18 cellular contexts compared by ENCODE assay signal in genomic region chr6:161744211-161745067, GRCh38.
DNase-seq lines count a peak whose midpoint lies in the region; FAIRE-seq and TF ChIP-seq lines count a peak whose summit lies in the region.
"Had no signal": no experiment of that assay in that cellular context is flagged by ENCODE, and none has a peak within 500 bp of the region (broad histone marks: within the 10 kb centered on the region; RNA-seq: fewer than 3 reads in every experiment).

No MANE protein-coding gene starts in this region.

- intact Hi-C loops in endothelial cell of umbilical vein (cut with micrococcal nuclease): loop anchor here (1.0 to 10.0 kb wide), 3 partner anchors 327 to 980 kb away; partner anchors contain the start of genes PACRG and PRKN
- intact Hi-C loops in spleen (cut with DNase I; ENCODE audit: low total_unique reads): no loop called here

- POLR2A ChIA-PET in endothelial cell of umbilical vein (lab: Charles Lee): no interaction called here

- H3K4me2 ChIP-seq in endothelial cell of umbilical vein (ENCODE audit: insufficient read depth, low read length): no peak overlapping the region
- H3K4me2 ChIP-seq: BLaER1 treated with 17β-estradiol and CSF1 and Interleukin-3, amounts not matched to agents 10 nM and 100 nM had no signal

- TF ChIP-seq POLR2A in endothelial cell of umbilical vein (IDR thresholded peaks at IDR 0.05; ENCODE audit: low read depth, low read length) (no peak), spleen (IDR thresholded peaks at IDR 0.05) (no peak)

- DNase-seq in NCI-H748 (lab: John Stamatoyannopoulos, UW; ENCODE audit: unreplicated experiment) (peak; percentile 8), NCI-H748 treated with DMSO at 0.1 percent for 48 hours (lab: John Stamatoyannopoulos, UW) (no peak), adipocyte (ENCODE audit: low read depth) (peak; percentile 2), endothelial cell of umbilical vein (ENCODE audit: low read depth, low spot score) (peak; percentile 38), smooth muscle cell of the brain vasculature (ENCODE audit: low read depth, low spot score) (peak; percentile 75), AML-193 (lab: John Stamatoyannopoulos, UW) (no peak), spleen (no peak), mesenteric fat pad (ENCODE audit: low spot score) (no peak)
- DNase-seq: DMS 273 treated with DMSO at 0.1 percent for 48 hours, EL, HFFc6, KG1, NCI-H1105 treated with DMSO at 0.1 percent for 48 hours, NCI-H2029, NCI-H2171 treated with DMSO at 0.1 percent for 48 hours, NCI-H510A had no signal

- H3K27ac ChIP-seq in endothelial cell of umbilical vein (ENCODE audit: insufficient read depth, low read depth, low read length): no peak overlapping the region
- no peak overlapping the region for H3K27ac ChIP-seq in spleen
- H3K27ac ChIP-seq: 22Rv1; BLaER1 treated with 17β-estradiol and CSF1 and Interleukin-3, amounts not matched to agents 10 nM and 100 nM had no signal

- H3K36me3 ChIP-seq in adipocyte (ENCODE audit: control insufficient read depth, insufficient read depth, low read length, severe bottlenecking): no peaks in the 10 kb centered on the region
- no peaks in the 10 kb centered on the region for H3K36me3 ChIP-seq in endothelial cell of umbilical vein (ENCODE audit: control insufficient read depth in 2 of 2, extremely low read depth in 1 of 2, insufficient read depth in 2 of 2, low read length in 2 of 2)
- H3K36me3 ChIP-seq in spleen: no peaks in the 10 kb centered on the region
- H3K36me3 ChIP-seq: BLaER1 treated with 17β-estradiol and CSF1 and Interleukin-3, amounts not matched to agents 10 nM and 100 nM had no signal

- WGBS in spleen, 5 donors: 75 to 85% (median 84%) methylated on average over 14 of the region's 14 CpGs

- H2AFZ ChIP-seq in endothelial cell of umbilical vein (ENCODE audit: low read depth, low read length): no peak overlapping the region

- FAIRE-seq in endothelial cell of umbilical vein (lab: Jason Lieb, UNC): no peak

- CTCF ChIA-PET in endothelial cell of umbilical vein (lab: Charles Lee): no interaction called here

- H4K20me1 ChIP-seq in endothelial cell of umbilical vein (replicated peaks; ENCODE audit: control insufficient read depth, extremely low read depth, insufficient read depth, low read length): no peaks in the 10 kb centered on the region
- H4K20me1 ChIP-seq: BLaER1 treated with 17β-estradiol and CSF1 and Interleukin-3, amounts not matched to agents 10 nM and 100 nM had no signal

- H3K4me3 ChIP-seq in adipocyte (ENCODE audit: low read length): no peak overlapping the region
- no peak overlapping the region for H3K4me3 ChIP-seq in endothelial cell of umbilical vein (replicated peaks in 1 of 3; ENCODE audit: insufficient read depth in 1 of 3, low read depth in 1 of 3, low read length in 3 of 3)
- H3K4me3 ChIP-seq in spleen: no peak overlapping the region
- H3K4me3 ChIP-seq: BLaER1 treated with 17β-estradiol and CSF1 and Interleukin-3, amounts not matched to agents 10 nM and 100 nM had no signal

- TF ChIP-seq CTCF in endothelial cell of umbilical vein (IDR thresholded peaks at IDR 0.05; ENCODE audit: extremely low read depth in 1 of 2, insufficient read depth in 1 of 2, low read depth in 1 of 2, low read length in 2 of 2): no peak
- no peak for TF ChIP-seq CTCF in spleen (IDR thresholded peaks at IDR 0.05 in 8 of 11, conservative IDR thresholded peaks at IDR 0.05 in 3 of 11)

- no TSS peak for BruUV-seq in endothelial cell of umbilical vein (replicated peaks; lab: Mats Ljungman, UMichigan)

- H3K79me2 ChIP-seq in endothelial cell of umbilical vein (ENCODE audit: control insufficient read depth, insufficient read depth, low read length): no peaks in the 10 kb centered on the region

- H3K9me1 ChIP-seq in endothelial cell of umbilical vein (replicated peaks; ENCODE audit: control insufficient read depth, extremely low read depth, insufficient read depth, low read length): no peaks in the 10 kb centered on the region

- dilution Hi-C loops in endothelial cell of umbilical vein (cut with MboI; ENCODE audit: extremely low pct_ligation_motif_present, low sequenced_read_pairs): no loop called here

- no peak overlapping the region for H3K9ac ChIP-seq in adipocyte (ENCODE audit: low read length)
- H3K9ac ChIP-seq in endothelial cell of umbilical vein (replicated peaks; ENCODE audit: extremely low read depth, insufficient read depth, low read length): no peak overlapping the region
- H3K9ac ChIP-seq: BLaER1 treated with 17β-estradiol and CSF1 and Interleukin-3, amounts not matched to agents 10 nM and 100 nM had no signal

- H3K9me3 ChIP-seq in adipocyte (ENCODE audit: control insufficient read depth, low read length) (no peaks in the 10 kb centered on the region), endothelial cell of umbilical vein (replicated peaks; ENCODE audit: control insufficient read depth, insufficient read depth, low read length) (no peaks in the 10 kb centered on the region), spleen (no peaks in the 10 kb centered on the region)

- H3K4me1 ChIP-seq in adipocyte (ENCODE audit: control insufficient read depth, insufficient read depth, low read length) (no peaks in the 10 kb centered on the region), endothelial cell of umbilical vein (ENCODE audit: control insufficient read depth, extremely low read depth, insufficient read depth, low read length) (no peaks in the 10 kb centered on the region), spleen (no peaks in the 10 kb centered on the region)
- H3K4me1 ChIP-seq: BLaER1 treated with 17β-estradiol and CSF1 and Interleukin-3, amounts not matched to agents 10 nM and 100 nM had no signal

- H3K27me3 ChIP-seq in adipocyte (replicated peaks; ENCODE audit: control insufficient read depth, insufficient read depth, low read length): no peaks in the 10 kb centered on the region
- H3K27me3 ChIP-seq in endothelial cell of umbilical vein (ENCODE audit: control insufficient read depth in 2 of 2, insufficient read depth in 2 of 2, low read length in 2 of 2): no peaks in the 10 kb centered on the region
- no peaks in the 10 kb centered on the region for H3K27me3 ChIP-seq in spleen (replicated peaks in 1 of 7)
- H3K27me3 ChIP-seq: BLaER1 treated with 17β-estradiol and CSF1 and Interleukin-3, amounts not matched to agents 10 nM and 100 nM had no signal

TF ChIP-seq in endothelial cell of umbilical vein, 7 proteins besides CTCF, POLR2A, EP300 and RAD21:
- TF ChIP-seq FOS (IDR thresholded peaks at IDR 0.05; ENCODE audit: borderline replicate concordance, insufficient read depth, low read length): no peak
- TF ChIP-seq GATA2 (IDR thresholded peaks at IDR 0.05; ENCODE audit: insufficient read depth, insufficient read length, low read depth, low read length): no peak
- TF ChIP-seq MAX (IDR thresholded peaks at IDR 0.05; ENCODE audit: insufficient read depth, insufficient read length): no peak
- no peak for TF ChIP-seq MYC (IDR thresholded peaks at IDR 0.05; ENCODE audit: low read depth, low read length)
- no peak for TF ChIP-seq POLR2AphosphoS5 (IDR thresholded peaks at IDR 0.05; ENCODE audit: insufficient read depth, low read depth, low read length)
- TF ChIP-seq EZH2 (IDR thresholded peaks at IDR 0.05; ENCODE audit: borderline replicate concordance, low read depth, low read length, severe bottlenecking): no peak
- TF ChIP-seq JUN (IDR thresholded peaks at IDR 0.05; ENCODE audit: borderline replicate concordance, insufficient read depth, insufficient read length, low read depth): no peak

Comparison
In these comparisons a context has a peak if more than half of its experiments do, and no peak if none do; other contexts are left out.
1. DNase-seq: peak in NCI-H748 (single experiment), adipocyte (single experiment), endothelial cell of umbilical vein (single experiment) and smooth muscle cell of the brain vasculature (single experiment); none in NCI-H748 treated with DMSO at 0.1 percent for 48 hours (single experiment), AML-193 (0 of 2), spleen (single experiment) and mesenteric fat pad (single experiment).